In the genomic region with DNA sequence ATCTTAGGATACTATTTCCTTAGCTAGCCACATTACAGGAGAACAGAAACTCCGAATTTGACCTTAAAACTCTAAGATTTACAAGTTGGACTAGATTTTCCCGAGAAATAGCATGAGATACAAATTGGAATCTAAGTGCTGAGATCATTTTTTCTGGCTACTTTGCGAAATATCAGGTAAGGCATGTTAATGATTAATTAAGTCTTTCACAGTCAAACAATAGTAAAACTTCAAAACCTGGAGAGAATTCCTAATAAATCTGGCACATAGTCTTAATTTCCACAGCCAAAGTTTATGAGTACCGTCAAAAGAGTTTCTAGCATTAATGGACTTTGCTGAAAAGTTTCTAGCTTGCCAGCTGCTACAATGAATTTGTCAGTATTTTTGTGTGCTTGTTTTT, we compare ENCODE assay signal across 27 cellular contexts.
"Had no signal": no experiment of that assay in that cellular context is flagged by ENCODE, and none has a peak within 500 bp of the region (broad histone marks: within the 10 kb centered on the region; RNA-seq: fewer than 3 reads in every experiment).

No MANE protein-coding gene starts in this region.

- FAIRE-seq: urothelium cell line had no signal

- H3K4me1 ChIP-seq: stomach, suprapubic skin, testis, thyroid gland, tibial artery, tibial nerve, transverse colon, upper lobe of left lung, upper lobe of right lung, uterus, vagina had no signal

- H3K36me3 ChIP-seq: stomach, suprapubic skin, thoracic aorta, thyroid gland, tibial artery, tibial nerve, transverse colon, upper lobe of left lung, upper lobe of right lung, uterus, vagina had no signal

- H3K27ac ChIP-seq: stomach, suprapubic skin, testis, thoracic aorta, thyroid gland, tibial artery, tibial nerve, transverse colon, upper lobe of left lung, upper lobe of right lung, uterus, vagina had no signal

- DNase-seq: stimulated activated CD4-positive, alpha-beta T cell treated with anti-CD3 and anti-CD28 coated beads, Interleukin-2, amount 100 ng/mL, for 48 hours; stimulated activated CD4-positive, alpha-beta T cell treated with anti-CD3 and anti-CD28 coated beads, Interleukin-4, amount 100 ng/mL, for 1 hour; stimulated activated CD4-positive, alpha-beta T cell treated with anti-CD3 and anti-CD28 coated beads, Interleukin-4, amount 100 ng/mL, for 24 hours; stimulated activated CD4-positive, alpha-beta T cell treated with anti-CD3 and anti-CD28 coated beads, Interleukin-4, amount 100 ng/mL, for 4 hours; stimulated activated CD8-positive, alpha-beta memory T cell treated with anti-CD3 and anti-CD28 coated beads, Interleukin-4, amount 100 ng/mL, for 48 hours; stimulated activated naive B cell treated with anti-CD40 and anti-IgM and Interleukin-4, amounts not matched to agents 10 μg/mL and 1 μg/mL and 100 μg/mL, for 72 hours; stimulated activated naive CD4-positive, alpha-beta T cell; stimulated activated naive CD4-positive, alpha-beta T cell treated with Interleukin-2 at 50 U/mL for 16 hours; stimulated activated naive CD8-positive, alpha-beta T cell treated with anti-CD3 and anti-CD28 coated beads, Interleukin-15, amount 100 ng/mL, for 72 hours; stimulated activated naive CD8-positive, alpha-beta T cell treated with anti-CD3 and anti-CD28 coated beads, Interleukin-15, Interleukin-2, amounts not matched to agents 100 U/mL and 50 U/mL, for 24 hours; stomach; substantia nigra; testis; thyroid gland; tibial artery; transverse colon; trophoblast cell; upper lobe of left lung; upper lobe of right lung; uterus had no signal

- ATAC-seq: stimulated activated effector memory CD8-positive, alpha-beta T cell treated with anti-CD3 and anti-CD28 coated beads, Interleukin-12 subunit alpha, Interleukin-12 subunit beta, amount 100 ng/mL, for 72 hours; stimulated activated memory B cell treated with anti-CD40 and anti-IgM and Interleukin-4, amounts not matched to agents 10 μg/mL and 1 μg/mL and 100 μg/mL, for 72 hours; stimulated activated naive B cell treated with anti-CD40 and anti-IgM and Interleukin-4, amounts not matched to agents 10 μg/mL and 1 μg/mL and 100 μg/mL, for 72 hours; stimulated activated naive CD8-positive, alpha-beta T cell treated with anti-CD3 and anti-CD28 coated beads, Interleukin-15, amount 100 ng/mL, for 72 hours; stimulated activated naive CD8-positive, alpha-beta T cell treated with anti-CD3 and anti-CD28 coated beads, Interleukin-15, Interleukin-2, amounts not matched to agents 100 U/mL and 50 U/mL, for 24 hours; upper lobe of right lung had no signal

- H3K4me3 ChIP-seq: stomach, suprapubic skin, testis, thoracic aorta, thyroid gland, tibial artery, tibial nerve, transverse colon, upper lobe of left lung, upper lobe of right lung, uterus, vagina had no signal

- H3K9me3 ChIP-seq: stomach, testis, thoracic aorta, thyroid gland, tibial artery, tibial nerve, upper lobe of left lung, upper lobe of right lung, uterus, vagina had no signal

- H3K27me3 ChIP-seq: stomach, suprapubic skin, testis, thyroid gland, tibial artery, tibial nerve, transverse colon, upper lobe of left lung, upper lobe of right lung, uterus, vagina had no signal
